In the genomic region with DNA sequence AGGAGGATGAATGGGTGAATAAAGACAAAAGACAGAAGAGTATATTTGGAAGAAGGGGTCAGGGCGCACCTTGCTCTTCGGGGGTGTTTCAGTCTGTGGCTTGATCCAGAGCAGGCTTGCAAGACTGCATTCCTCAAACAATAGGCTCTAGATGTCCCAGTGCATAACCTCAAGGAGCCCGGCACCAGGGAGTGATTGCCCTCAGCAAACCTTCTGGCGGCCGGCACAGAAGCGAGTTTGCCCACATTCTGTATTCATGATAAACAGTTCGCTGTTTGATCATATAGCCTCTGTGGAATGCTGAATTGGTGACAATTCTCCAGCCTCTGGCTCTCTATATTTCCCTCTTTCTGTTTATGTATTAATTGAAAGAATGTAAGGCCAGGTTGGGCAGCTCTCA, we compare ENCODE assay signal across 34 cellular contexts. TPM values are rescaled to one million over a fixed set of nuclear protein-coding genes. Genes with fewer than 3 reads are reported as not detected.
"Had no signal": no experiment of that assay in that cellular context is flagged by ENCODE, and none has a peak within 500 bp of the region (broad histone marks: within the 10 kb centered on the region; RNA-seq: fewer than 3 reads in every experiment).

No MANE protein-coding gene starts in this region.

- H3K27me3 ChIP-seq: adrenal gland, body of pancreas, brain microvascular endothelial cell, breast epithelium had no signal

- ATAC-seq: activated CD4-positive, alpha-beta T cell treated with anti-CD3 and anti-CD28 coated beads for 36 hours; activated naive CD4-positive, alpha-beta T cell treated with anti-CD3 and anti-CD28 coated beads, Interleukin-2, amount 50 U/mL, for 72 hours; activated T-cell treated with anti-CD3 and anti-CD28 coated beads, Interleukin-2, amount 50 U/mL, for 4 hours; activated T-cell treated with anti-CD3 and anti-CD28 coated beads, Interleukin-2, amount 50 U/mL, for 72 hours; activated T-helper 17 cell treated with anti-CD3 and anti-CD28 coated beads, Interleukin-2, amount 50 U/mL, for 72 hours; body of pancreas had no signal

- H3K4me1 ChIP-seq: adrenal gland, body of pancreas, breast epithelium had no signal

- FAIRE-seq: astrocyte, TTC549 had no signal

- H3K27ac ChIP-seq: adrenal gland, body of pancreas, brain microvascular endothelial cell, breast epithelium, VCaP had no signal

- H3K4me3 ChIP-seq: adrenal gland, body of pancreas, breast epithelium had no signal

- DNase-seq: activated B cell treated with CpG ODN at 0.5 μM for 24 hours; activated CD4-positive, alpha-beta memory T cell treated with anti-CD3 and anti-CD28 coated beads, Interleukin-2, amount 10 ng/mL, durations not matched to agents 7 days and 5 days; activated CD4-positive, alpha-beta T cell treated with anti-CD3 and anti-CD28 coated beads for 1 hour; activated CD4-positive, alpha-beta T cell treated with anti-CD3 and anti-CD28 coated beads for 36 hours; activated CD4-positive, alpha-beta T cell treated with anti-CD3 and anti-CD28 coated beads for 48 hours; activated CD4-positive, alpha-beta T cell treated with anti-CD3 and anti-CD28 coated beads, Interleukin-2, amount 10 ng/mL, durations not matched to agents 7 days and 5 days; activated CD4-positive, alpha-beta T cell treated with anti-CD3 and anti-CD28 coated beads, Interleukin-2, amount 50 U/mL, for 48 hours; activated CD8-positive, alpha-beta memory T cell treated with anti-CD3 and anti-CD28 coated beads, Interleukin-2, amount 50 U/mL, for 4 hours; activated effector memory CD4-positive, alpha-beta T cell treated with anti-CD3 and anti-CD28 coated beads, Interleukin-2, amount 50 U/mL, for 16 hours; activated gamma-delta T cell treated with Interleukin-2 at 50 U/mL for 16 hours; activated naive CD4-positive, alpha-beta T cell; activated naive CD4-positive, alpha-beta T cell treated with anti-CD3 and anti-CD28 coated beads for 36 hours; activated naive CD4-positive, alpha-beta T cell treated with anti-CD3 and anti-CD28 coated beads, Interleukin-2, amount 50 U/mL, for 16 hours; activated naive CD8-positive, alpha-beta T cell treated with anti-CD3 and anti-CD28 coated beads for 36 hours; activated T-cell treated with anti-CD3 and anti-CD28 coated beads for 4 hours; activated T-cell treated with anti-CD3 and anti-CD28 coated beads, Interleukin-2, amount 50 U/mL, for 1 hour; activated T-cell treated with anti-CD3 and anti-CD28 coated beads, Interleukin-2, amount 50 U/mL, for 4 hours; activated T-cell treated with anti-CD3 and anti-CD28 coated beads, Interleukin-2, amount 50 U/mL, for 72 hours; adrenal gland; amniotic stem cell; aorta; body of pancreas; brain microvascular endothelial cell; central memory CD4-positive, alpha-beta T cell; T-helper 1 cell; T-helper 2 cell; T-helper 9 cell had no signal

- H3K9me3 ChIP-seq: adrenal gland, body of pancreas, breast epithelium had no signal

- H3K36me3 ChIP-seq: adrenal gland, brain microvascular endothelial cell, breast epithelium had no signal

RNA-seq across cellular contexts. Expression of a gene that starts 29.7 kb away (rescaled TPM):
- total RNA-seq: astrocyte, cerebellum had no signal
